Comparison of ENCODE assay signal across 1 cellular context in genomic region chr20:63273180-63273579, GRCh38.
TF ChIP-seq lines count a peak whose summit lies in the region.

No MANE protein-coding gene starts in this region.

TF ChIP-seq in HepG2, 621 proteins besides CTCF, POLR2A, EP300 and RAD21 (continued from another document):
- no peak for TF ChIP-seq ZNF644 (CRISPR knock-in tag; IDR thresholded peaks at IDR 0.05; ENCODE audit: low read depth)
- TF ChIP-seq ZSCAN21 (CRISPR knock-in tag; IDR thresholded peaks at IDR 0.05; ENCODE audit: borderline replicate concordance) = no peak
- TF ChIP-seq ESRRA (CRISPR knock-in tag; IDR thresholded peaks at IDR 0.05; ENCODE audit: low read depth) = no peak
- no peak for TF ChIP-seq KMT2B (CRISPR knock-in tag; IDR thresholded peaks at IDR 0.05)
- TF ChIP-seq PRMT3 (CRISPR knock-in tag; IDR thresholded peaks at IDR 0.05; ENCODE audit: borderline replicate concordance, low read depth) = no peak
- no peak for TF ChIP-seq ARNT2 (CRISPR knock-in tag; IDR thresholded peaks at IDR 0.05; ENCODE audit: low read depth)
- TF ChIP-seq ZNF350 (CRISPR knock-in tag; IDR thresholded peaks at IDR 0.05; ENCODE audit: borderline replicate concordance, low read depth) = no peak
- TF ChIP-seq ZFP62 (CRISPR knock-in tag; IDR thresholded peaks at IDR 0.05) = no peak
- no peak for TF ChIP-seq ZBTB42 (CRISPR knock-in tag; IDR thresholded peaks at IDR 0.05)
- TF ChIP-seq ZNF780A (CRISPR knock-in tag; IDR thresholded peaks at IDR 0.05) = no peak
- TF ChIP-seq CEBPG (CRISPR knock-in tag; IDR thresholded peaks at IDR 0.05) = no peak
